Comparison of ENCODE assay signal across 7 cellular contexts in the genomic region with DNA sequence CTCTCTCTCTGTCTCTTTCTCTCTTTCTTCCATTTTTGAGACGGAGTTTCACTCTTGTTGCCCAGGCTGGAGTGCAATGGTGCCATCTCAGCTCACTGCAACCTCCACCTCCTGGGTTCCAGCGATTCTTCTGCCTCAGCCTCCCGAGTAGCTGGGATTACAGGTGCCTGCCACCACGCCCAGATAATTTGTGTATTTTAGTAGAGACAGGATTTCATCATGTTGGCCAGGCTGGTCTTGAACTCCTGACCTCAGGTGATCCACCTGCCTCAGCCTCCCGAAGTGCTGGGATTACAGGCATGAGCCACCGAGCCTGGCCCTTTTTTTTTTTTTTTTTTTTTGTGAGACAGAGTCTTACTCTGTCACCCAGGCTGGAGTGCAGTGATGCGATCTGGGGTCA. TPM values are rescaled to one million over a fixed set of nuclear protein-coding genes. Genes with fewer than 3 reads are reported as not detected.
DNase-seq lines count a peak whose midpoint lies in the region; ATAC-seq and TF ChIP-seq lines count a peak whose summit lies in the region.
"Not testable (repeated sequence)": the region's sequence is repeated elsewhere in the genome, so short reads cannot be mapped to it uniquely, and the experiment has no call there.

No MANE protein-coding gene starts in this region.

- peak overlapping the region; percentile 82 for H3K27ac Mint-ChIP-seq in Calu3 (ENCODE audit: unreplicated experiment)
- peak overlapping the region; percentile 42 for H3K27ac Mint-ChIP-seq in dendritic cell treated with granulocyte-macrophage colony-stimulating factor and Interleukin-4, amounts not matched to agents 40 ng/mL and 50 ng/mL, for 4 days

- not testable (repeated sequence) for H3K4me3 ChIP-seq in mucosa of rectum (ENCODE audit: low read length in 2 of 2); prostate gland; stomach

- 72% methylated on average over 6 of the region's 7 CpGs for WGBS in prostate gland
- whole genome bisulfite sequencing in stomach, 5 donors = 35 to 61% (median 41%) methylated on average over 6 to 7 of the region's 7 CpGs

- H3K9ac ChIP-seq in mucosa of rectum (ENCODE audit: low read depth in 1 of 2, low read length in 2 of 2) = peak overlapping the region in 1 of 2 donors; percentile 71

- TF ChIP-seq POLR2A in prostate gland (IDR thresholded peaks at IDR 0.05); stomach (IDR thresholded peaks at IDR 0.05): not testable (repeated sequence)

- H3K36me3 ChIP-seq in mucosa of rectum (ENCODE audit: control insufficient read depth in 2 of 2, insufficient read depth in 2 of 2, low read length in 2 of 2); prostate gland; stomach: not testable (repeated sequence)

- not testable (repeated sequence) for BruUV-seq in Calu3 (replicated peaks; lab: Mats Ljungman, UMichigan)

- peaks cover 41% of the 10 kb centered on the region for H3K4me1 Mint-ChIP-seq in Calu3 (ENCODE audit: low read depth, unreplicated experiment)
- peaks cover 21% of the 10 kb centered on the region for H3K4me1 Mint-ChIP-seq in dendritic cell treated with granulocyte-macrophage colony-stimulating factor and Interleukin-4, amounts not matched to agents 40 ng/mL and 50 ng/mL, for 4 days (ENCODE audit: low read depth)

- H3K27me3 ChIP-seq in mucosa of rectum (ENCODE audit: control insufficient read depth in 2 of 2, insufficient read depth in 2 of 2, low read length in 2 of 2); prostate gland (replicated peaks; ENCODE audit: insufficient read depth); stomach: not testable (repeated sequence)

- TF ChIP-seq CTCF in Calu3 (IDR thresholded peaks at IDR 0.05; ENCODE audit: unreplicated experiment); VCaP (conservative IDR thresholded peaks at IDR 0.05); prostate gland (IDR thresholded peaks at IDR 0.05); stomach (IDR thresholded peaks at IDR 0.05): not testable (repeated sequence)

- H3K27ac ChIP-seq in VCaP (peak overlapping the region; percentile 77), mucosa of rectum (ENCODE audit: low read depth in 2 of 2, low read length in 2 of 2) (peak overlapping the region; percentile 89 to 90), prostate gland (peak overlapping the region; percentile 82 to 89), stomach (peak overlapping the region; percentile 79 to 95 (median 85))

- H3K9me3 ChIP-seq in mucosa of rectum (ENCODE audit: control insufficient read depth in 2 of 2, low read length in 2 of 2); prostate gland; stomach: not testable (repeated sequence)

- H3K4me3 Mint-ChIP-seq in Calu3 (ENCODE audit: low read depth, unreplicated experiment) = peak overlapping the region; percentile 10
- H3K4me3 Mint-ChIP-seq in dendritic cell treated with granulocyte-macrophage colony-stimulating factor and Interleukin-4, amounts not matched to agents 40 ng/mL and 50 ng/mL, for 4 days = not testable (repeated sequence)

- H3K4me1 ChIP-seq in mucosa of rectum (ENCODE audit: control insufficient read depth in 2 of 2, insufficient read depth in 2 of 2, low read length in 2 of 2) = peaks cover 14 to 40% of the 10 kb centered on the region in 2 donors
- H3K4me1 ChIP-seq in prostate gland (replicated peaks) = not testable (repeated sequence)
- H3K4me1 ChIP-seq in stomach = peaks cover 8 to 49% (median 41%) of the 10 kb centered on the region in 4 donors

- TF ChIP-seq EP300 in stomach (IDR thresholded peaks at IDR 0.05) = not testable (repeated sequence)

- not testable (repeated sequence) for H3K9me3 Mint-ChIP-seq in Calu3 (ENCODE audit: low read depth, unreplicated experiment); dendritic cell treated with granulocyte-macrophage colony-stimulating factor and Interleukin-4, amounts not matched to agents 40 ng/mL and 50 ng/mL, for 4 days

- H3K36me3 Mint-ChIP-seq in Calu3 (ENCODE audit: insufficient read depth, unreplicated experiment) = peaks cover 18% of the 10 kb centered on the region
- H3K36me3 Mint-ChIP-seq in dendritic cell treated with granulocyte-macrophage colony-stimulating factor and Interleukin-4, amounts not matched to agents 40 ng/mL and 50 ng/mL, for 4 days (ENCODE audit: low read depth) = not testable (repeated sequence)

- not testable (repeated sequence) for DNase-seq in Calu3; left colon; prostate gland (ENCODE audit: low spot score); stomach

- not testable (repeated sequence) for H3K27me3 Mint-ChIP-seq in Calu3 (ENCODE audit: unreplicated experiment); dendritic cell treated with granulocyte-macrophage colony-stimulating factor and Interleukin-4, amounts not matched to agents 40 ng/mL and 50 ng/mL, for 4 days

- peak; percentile 1 for ATAC-seq in left colon

- intact Hi-C loops in Calu3 (cut with micrococcal nuclease; ENCODE audit: unreplicated experiment); dendritic cell treated with granulocyte-macrophage colony-stimulating factor and Interleukin-4, amounts not matched to agents 40 ng/mL and 50 ng/mL, for 4 days (cut with micrococcal nuclease); left colon (cut with DNase I, micrococcal nuclease); prostate gland (cut with DNase I); stomach (cut with DNase I; ENCODE audit: low total_unique reads): not testable (repeated sequence)

- CTCF ChIA-PET in Calu3 (lab: Charles Lee) = interaction anchor here (0.6 kb wide), 1 partner anchor 13 kb away, joined by 3 read pairs; no protein-coding TSS in a partner anchor

RNA-seq across cellular contexts. Expression of a gene that starts 4.7 kb away (rescaled TPM):
- 30.8 and 35.2 TPM in 2 replicates for total RNA-seq in Calu3 (2022)
- 100 to 1,000 TPM; 143 to 156 TPM for total RNA-seq in left colon
- 10 to 100 TPM; 52.2 to 72.1 TPM for total RNA-seq in prostate gland
- 100 to 1,000 TPM in 3 of 5 donors, 10 to 100 TPM in 2; 41.3 to 120 (median 104) TPM for total RNA-seq in stomach
- polyA plus RNA-seq in stomach = 10 to 100 TPM; 42.5 to 81.1 (median 51.6) TPM

RNA-seq across cellular contexts. Expression of a gene that starts 19.6 kb away (rescaled TPM):
- total RNA-seq in Calu3 (2022) (20.6 and 24.1 TPM in 2 replicates), left colon (10 to 100 TPM; 58.8 to 64.1 TPM), prostate gland (100 to 1,000 TPM in 1 of 2 donors, 10 to 100 TPM in 1; 59.8 to 103 TPM), stomach (100 to 1,000 TPM in 1 of 5 donors, 10 to 100 TPM in 4; 30.8 to 102 (median 44.8) TPM)
- polyA plus RNA-seq in stomach = 10 to 100 TPM; 33.9 to 69.2 (median 64.8) TPM

RNA-seq across cellular contexts. Expression of a gene that starts 29.0 kb away (rescaled TPM):
- 37.7 and 41.0 TPM in 2 replicates for total RNA-seq in Calu3 (2022)
- total RNA-seq in left colon = 10 to 100 TPM; 19.5 to 23.3 TPM
- 10 to 100 TPM; 42.7 to 61.9 TPM for total RNA-seq in prostate gland
- 10 to 100 TPM in 3 of 5 donors, 1 to 10 TPM in 2; 4.1 to 47.4 (median 25.4) TPM for total RNA-seq in stomach
- 10 to 100 TPM; 31.0 to 39.1 (median 31.9) TPM for polyA plus RNA-seq in stomach

RNA-seq across cellular contexts. Expression of a gene that starts 29.1 kb away (rescaled TPM):
- 0.33 and 0.51 TPM in 2 replicates for total RNA-seq in Calu3 (2022)
- under 1 TPM; 0.11 to 0.21 TPM for total RNA-seq in left colon
- total RNA-seq in prostate gland = 10 to 100 TPM in 1 of 2 donors, 1 to 10 TPM in 1; 3.7 to 11.0 TPM
- under 1 TPM in 2 of 5 donors, not detected in 3; 0.55 to 0.58 TPM for total RNA-seq in stomach
- under 1 TPM; 0.19 to 0.61 (median 0.58) TPM for polyA plus RNA-seq in stomach

RNA-seq across cellular contexts. Expression of a gene that starts 32.1 kb away (rescaled TPM):
- total RNA-seq in Calu3 (2022) = 14.5 and 17.4 TPM in 2 replicates
- 10 to 100 TPM; 32.6 to 39.9 TPM for total RNA-seq in left colon
- total RNA-seq in prostate gland = 10 to 100 TPM in 1 of 2 donors, 1 to 10 TPM in 1; 8.4 to 21.8 TPM
- 10 to 100 TPM in 4 of 5 donors, 1 to 10 TPM in 1; 2.2 to 60.3 (median 16.0) TPM for total RNA-seq in stomach
- polyA plus RNA-seq in stomach = 10 to 100 TPM; 16.1 to 28.9 (median 24.5) TPM
